16 cellular contexts compared by ENCODE assay signal in genomic region chr13:30042272-30042671, GRCh38.
A peak's percentile ranks its signal among the peaks of the same experiment; 100 is the strongest.
DNase-seq lines count a peak whose midpoint lies in the region; FAIRE-seq and TF ChIP-seq lines count a peak whose summit lies in the region.
"Had no signal": no experiment of that assay in that cellular context is flagged by ENCODE, and none has a peak within 500 bp of the region (broad histone marks: within the 10 kb centered on the region; RNA-seq: fewer than 3 reads in every experiment).

No MANE protein-coding gene starts in this region.

- H3K27ac ChIP-seq in colonic mucosa (peak overlapping the region; percentile 26), esophagus muscularis mucosa (replicated peaks in 1 of 4) (no peak overlapping the region)
- H3K27ac ChIP-seq in effector memory CD4-positive, alpha-beta T cell (ENCODE audit: insufficient read depth, low read length, poor library complexity, severe bottlenecking), result no peak overlapping the region
- H3K27ac ChIP-seq: GM23248 had no signal

- H3K9me3 ChIP-seq in colonic mucosa, result no peaks in the 10 kb centered on the region
- no peaks in the 10 kb centered on the region for H3K9me3 ChIP-seq in esophagus muscularis mucosa
- H3K9me3 ChIP-seq in effector memory CD4-positive, alpha-beta T cell (ENCODE audit: control insufficient read depth, low read length), result no peaks in the 10 kb centered on the region

- no peaks in the 10 kb centered on the region for H3K27me3 ChIP-seq in colonic mucosa
- H3K27me3 ChIP-seq in esophagus muscularis mucosa, result peaks cover 0 to 22% (median 2%) of the 10 kb centered on the region in 4 donors
- H3K27me3 ChIP-seq in effector memory CD4-positive, alpha-beta T cell (replicated peaks; ENCODE audit: control insufficient read depth, insufficient read depth, low read length, poor library complexity, severe bottlenecking), result no peaks in the 10 kb centered on the region

- no peak for TF ChIP-seq CTCF in colonic mucosa (IDR thresholded peaks at IDR 0.05)
- no peak for TF ChIP-seq CTCF in esophagus muscularis mucosa (IDR thresholded peaks at IDR 0.05)

- no peaks in the 10 kb centered on the region for H3K4me1 ChIP-seq in colonic mucosa
- no peaks in the 10 kb centered on the region for H3K4me1 ChIP-seq in esophagus muscularis mucosa
- H3K4me1 ChIP-seq in effector memory CD4-positive, alpha-beta T cell (ENCODE audit: control insufficient read depth, insufficient read depth, low read length, poor library complexity, severe bottlenecking), result no peaks in the 10 kb centered on the region

- H3K9ac ChIP-seq in colonic mucosa (ENCODE audit: low read depth in 2 of 2, low read length in 2 of 2), result no peak overlapping the region
- H3K9ac ChIP-seq: GM23248 had no signal

- H3K4me3 ChIP-seq in colonic mucosa, result no peak overlapping the region
- no peak overlapping the region for H3K4me3 ChIP-seq in esophagus muscularis mucosa
- no peak overlapping the region for H3K4me3 ChIP-seq in effector memory CD4-positive, alpha-beta T cell (ENCODE audit: insufficient read depth, low read depth, low read length, poor library complexity, severe bottlenecking)
- H3K4me3 ChIP-seq: GM23248 had no signal

- TF ChIP-seq EP300 in esophagus muscularis mucosa (IDR thresholded peaks at IDR 0.05), result no peak

- no peaks in the 10 kb centered on the region for H3K36me3 ChIP-seq in colonic mucosa
- no peaks in the 10 kb centered on the region for H3K36me3 ChIP-seq in esophagus muscularis mucosa
- no peaks in the 10 kb centered on the region for H3K36me3 ChIP-seq in effector memory CD4-positive, alpha-beta T cell (ENCODE audit: control insufficient read depth, insufficient read depth, low read length)

- FAIRE-seq in RCC 7860 (lab: Jason Lieb, UNC), result no peak
- FAIRE-seq: GM12892 had no signal

- 91% methylated on average over 3 of the region's 3 CpGs for WGBS in esophagus muscularis mucosa

- intact Hi-C loops in colonic mucosa (cut with DNase I), result no loop called here
- intact Hi-C loops in esophagus muscularis mucosa (cut with DNase I), result no loop called here

- no peak for TF ChIP-seq POLR2A in esophagus muscularis mucosa (IDR thresholded peaks at IDR 0.05; ENCODE audit: low read depth)

- DNase-seq in NCI-H82 treated with DMSO at 0.1 percent for 48 hours (lab: John Stamatoyannopoulos, UW; ENCODE audit: unreplicated experiment) (peak; percentile 94), colonic mucosa (no peak), esophagus muscularis mucosa (ENCODE audit: extremely low spot score) (peak; percentile 24), NCI-H2196 treated with DMSO at 0.1 percent for 48 hours (lab: John Stamatoyannopoulos, UW; ENCODE audit: unreplicated experiment) (no peak), RCC 7860 (ENCODE audit: low spot score) (no peak)
- no peak for DNase-seq in effector memory CD4-positive, alpha-beta T cell
- DNase-seq: C1 segment of cervical spinal cord; Calu3; CD4-positive, alpha-beta memory T cell; COR-L47; DMS53; DMS79 treated with DMSO at 0.1 percent for 48 hours; GF-D8; GM23248; H9 had no signal

Comparison
In these comparisons a context has a peak if more than half of its experiments do, and no peak if none do; other contexts are left out.
1. DNase-seq: peak in NCI-H82 treated with DMSO at 0.1 percent for 48 hours (single experiment) and esophagus muscularis mucosa (single experiment); none in colonic mucosa (single experiment), NCI-H2196 treated with DMSO at 0.1 percent for 48 hours (single experiment), RCC 7860 (single experiment) and effector memory CD4-positive, alpha-beta T cell (0 of 3).